In genomic region chr2:37767051-37767450, GRCh38 we compare ENCODE assay signal across 24 cellular contexts.
DNase-seq lines count a peak whose midpoint lies in the region; ATAC-seq and TF ChIP-seq lines count a peak whose summit lies in the region.
"Had no signal": no experiment of that assay in that cellular context is flagged by ENCODE, and none has a peak within 500 bp of the region (broad histone marks: within the 10 kb centered on the region; RNA-seq: fewer than 3 reads in every experiment).

No MANE protein-coding gene starts in this region.

- H3K9me2 ChIP-seq in GM23248 (ENCODE audit: insufficient read depth): no peaks in the 10 kb centered on the region

- TF ChIP-seq CTCF in osteoblast (IDR thresholded peaks at IDR 0.05; ENCODE audit: extremely low read depth, low read depth, low read length): no peak
- no peak for TF ChIP-seq CTCF in lower leg skin (IDR thresholded peaks at IDR 0.05)

- H4K20me1 ChIP-seq in GM23248 (ENCODE audit: insufficient read depth) (no peaks in the 10 kb centered on the region), osteoblast (ENCODE audit: insufficient read depth, low read length) (no peaks in the 10 kb centered on the region)

- H3K9me3 ChIP-seq in GM23248 (ENCODE audit: low read depth): no peaks in the 10 kb centered on the region
- no peaks in the 10 kb centered on the region for H3K9me3 ChIP-seq in adipocyte (ENCODE audit: control insufficient read depth, low read length)
- H3K9me3 ChIP-seq in osteoblast (ENCODE audit: low read depth, low read length): no peaks in the 10 kb centered on the region
- H3K9me3 ChIP-seq in aorta (ENCODE audit: control insufficient read depth, low read length): no peaks in the 10 kb centered on the region
- H3K9me3 ChIP-seq: right atrium auricular region, testis had no signal

- in situ Hi-C loops in GM23248 (cut with MboI): no loop called here

- peaks cover 87% of the 10 kb centered on the region for H3K4me1 ChIP-seq in GM23248 (ENCODE audit: insufficient read depth)
- peaks cover 80% of the 10 kb centered on the region for H3K4me1 ChIP-seq in adipocyte (ENCODE audit: control insufficient read depth, insufficient read depth, low read length)
- peaks cover 70% of the 10 kb centered on the region for H3K4me1 ChIP-seq in osteoblast (ENCODE audit: insufficient read depth, low read length)
- H3K4me1 ChIP-seq in aorta (ENCODE audit: control insufficient read depth in 1 of 2, insufficient read depth in 2 of 2, low read length in 2 of 2): peaks cover 2 to 3% of the 10 kb centered on the region in 2 donors

- intact Hi-C loops in aorta (cut with DNase I): no loop called here
- intact Hi-C loops in lower leg skin (cut with DNase I; ENCODE audit: low total_unique reads): no loop called here

- H2AFZ ChIP-seq in GM23248 (no peak overlapping the region), osteoblast (ENCODE audit: low read length) (no peak overlapping the region)

- peak overlapping the region; percentile 71; the same call in 1 of the 2 replicates for H3K27ac ChIP-seq in GM23248
- H3K27ac ChIP-seq in osteoblast (ENCODE audit: low read depth, low read length): peak overlapping the region; percentile 86
- H3K27ac ChIP-seq in aorta (ENCODE audit: low read depth in 1 of 2, low read length in 2 of 2): peak overlapping the region; percentile 18 to 91

- H3K4me2 ChIP-seq in GM23248 (ENCODE audit: unreplicated experiment) (peak overlapping the region; percentile 56), osteoblast (ENCODE audit: insufficient read depth, low read length) (peak overlapping the region; percentile 49)

- H3K9ac ChIP-seq in GM23248: no peak overlapping the region
- peak overlapping the region; percentile 89 for H3K9ac ChIP-seq in adipocyte (ENCODE audit: low read length)

- no peak for TF ChIP-seq POLR2A in lower leg skin (IDR thresholded peaks at IDR 0.05)

- H3K4me3 ChIP-seq in GM23248: no peak overlapping the region
- no peak overlapping the region for H3K4me3 ChIP-seq in adipocyte (ENCODE audit: low read length)
- H3K4me3 ChIP-seq in osteoblast (ENCODE audit: insufficient read depth, low read length): no peak overlapping the region
- H3K4me3 ChIP-seq in aorta (ENCODE audit: low read length in 2 of 2): no peak overlapping the region
- H3K4me3 ChIP-seq in lower leg skin (ENCODE audit: low read depth, poor library complexity, severe bottlenecking): no peak overlapping the region
- H3K4me3 ChIP-seq: lung, right atrium auricular region, testis had no signal

- DNase-seq in GM23248 (peak; percentile 33), adipocyte (ENCODE audit: low read depth) (no peak), osteoblast (ENCODE audit: insufficient read length, low spot score, missing footprints) (no peak), aorta (no peak), lower leg skin (ENCODE audit: low spot score in 2 of 2) (no peak)
- DNase-seq: activated CD4-positive, alpha-beta T cell treated with anti-CD3 and anti-CD28 coated beads, Interleukin-2, amount 50 U/mL, for 48 hours; activated gamma-delta T cell treated with Interleukin-2 at 50 U/mL for 16 hours; activated T-cell treated with anti-CD3 and anti-CD28 coated beads for 4 hours; amniotic stem cell; caudate nucleus; erythroblast; hypothalamus; MV-4-11; NCI-H187 treated with DMSO at 0.1 percent for 48 hours; NCI-H345; occipital lobe; OCI-M1; SHP77 treated with DMSO at 0.1 percent for 48 hours; testis had no signal

- ATAC-seq in aorta (ENCODE audit: low FRiP score): no peak
- no peak for ATAC-seq in HG03108 (IDR thresholded peaks at IDR 0.05; ENCODE audit: unreplicated experiment)
- ATAC-seq in GM18519 (IDR thresholded peaks at IDR 0.05; ENCODE audit: low FRiP score, unreplicated experiment): no peak
- ATAC-seq: WTC11 had no signal

- H3K79me2 ChIP-seq in GM23248 (ENCODE audit: insufficient read depth): no peaks in the 10 kb centered on the region
- H3K79me2 ChIP-seq in osteoblast (ENCODE audit: insufficient read depth, low read length): no peaks in the 10 kb centered on the region

- no peaks in the 10 kb centered on the region for H3K36me3 ChIP-seq in GM23248 (ENCODE audit: low read depth)
- no peaks in the 10 kb centered on the region for H3K36me3 ChIP-seq in adipocyte (ENCODE audit: control insufficient read depth, insufficient read depth, low read length, severe bottlenecking)
- no peaks in the 10 kb centered on the region for H3K36me3 ChIP-seq in osteoblast (ENCODE audit: insufficient read depth, low read length)
- no peaks in the 10 kb centered on the region for H3K36me3 ChIP-seq in aorta (ENCODE audit: control insufficient read depth in 1 of 2, insufficient read depth in 2 of 2, low read length in 1 of 2)
- H3K36me3 ChIP-seq: right atrium auricular region had no signal

- peaks cover 68% of the 10 kb centered on the region for H3F3A ChIP-seq in GM23248 (ENCODE audit: insufficient read depth)

- H3K27me3 ChIP-seq in GM23248 (replicated peaks; ENCODE audit: insufficient read depth) (no peaks in the 10 kb centered on the region), adipocyte (replicated peaks; ENCODE audit: control insufficient read depth, insufficient read depth, low read length) (no peaks in the 10 kb centered on the region), osteoblast (ENCODE audit: insufficient read depth, low read length) (no peaks in the 10 kb centered on the region), aorta (ENCODE audit: control insufficient read depth in 1 of 2, insufficient read depth in 2 of 2, low read length in 1 of 2) (no peaks in the 10 kb centered on the region)
- H3K27me3 ChIP-seq: right atrium auricular region, testis had no signal
